Comparison of ENCODE assay signal across 8 cellular contexts in genomic region chr17:82775033-82775823, GRCh38. TPM values are rescaled to one million over a fixed set of nuclear protein-coding genes. Genes with fewer than 3 reads are reported as not detected.
DNase-seq lines count a peak whose midpoint lies in the region; ATAC-seq, FAIRE-seq and TF ChIP-seq lines count a peak whose summit lies in the region.

No MANE protein-coding gene starts in this region.

- CTCF ChIA-PET in H1 (lab: Charles Lee; ENCODE audit: partially characterized antibody) = interaction anchor here (0.6 to 2.1 kb wide), 32 partner anchors 9 to 323 kb away, joined by 3 to 11 read pairs (median 4); no protein-coding TSS in a partner anchor

- H2AFZ ChIP-seq in KMS-11 (ENCODE audit: low read depth) = no peak overlapping the region
- no peak overlapping the region for H2AFZ ChIP-seq in H1 (ENCODE audit: low read length)

- no peak overlapping the region for H2AK5ac ChIP-seq in H1 (ENCODE audit: low read depth, low read length)

- H2BK15ac ChIP-seq in H1 (ENCODE audit: low read length) = no peak overlapping the region

- H3K9ac ChIP-seq in KMS-11 (no peak overlapping the region), H1 (replicated peaks in 1 of 4; ENCODE audit: extremely low read depth in 1 of 4, low read depth in 3 of 4, low read length in 3 of 4) (no peak overlapping the region)

- no peak overlapping the region for H3K4me3 ChIP-seq in KMS-11 (IDR thresholded peaks at IDR 0.05; ENCODE audit: insufficient read depth, low read depth, low read length)
- H3K4me3 ChIP-seq in H1 (ENCODE audit: extremely low read depth in 1 of 4, insufficient read depth in 2 of 4, low read depth in 3 of 4, low read length in 4 of 4) = no peak overlapping the region
- peak overlapping the region; percentile 26 for H3K4me3 ChIP-seq in suprapubic skin

- no peak overlapping the region for H4K8ac ChIP-seq in H1 (ENCODE audit: extremely low read depth, insufficient read depth, low read length)

- H3K23me2 ChIP-seq in H1 (ENCODE audit: low read depth, low read length) = no peaks in the 10 kb centered on the region

- POLR2A ChIA-PET in H1 (lab: Charles Lee; ENCODE audit: partially characterized antibody) = no interaction called here

- H3K56ac ChIP-seq in H1 (replicated peaks; ENCODE audit: insufficient read length, low read depth, low read length) = no peak overlapping the region

- no peak overlapping the region for H3K14ac ChIP-seq in H1 (ENCODE audit: insufficient read length)

- H4K20me1 ChIP-seq in KMS-11 (ENCODE audit: insufficient read depth) = no peaks in the 10 kb centered on the region
- peaks cover 2 to 12% of the 10 kb centered on the region in 2 experiments for H4K20me1 ChIP-seq in H1 (replicated peaks in 1 of 2; ENCODE audit: control insufficient read depth in 1 of 2, insufficient read depth in 2 of 2, low read length in 2 of 2)

- H3K79me2 ChIP-seq in KMS-11 (ENCODE audit: insufficient read depth, low read depth) (no peaks in the 10 kb centered on the region), H1 (ENCODE audit: control insufficient read depth in 1 of 2, insufficient read depth in 2 of 2, low read length in 2 of 2) (peaks cover 0 to 13% of the 10 kb centered on the region in 2 experiments; a peak in 1 of 4 replicates)

- no peak for FAIRE-seq in H1 (lab: Jason Lieb, UNC)

- H3K27ac ChIP-seq in KMS-11 (no peak overlapping the region), H1 (ENCODE audit: low read depth, low read length) (no peak overlapping the region), suprapubic skin (no peak overlapping the region)

- H4K91ac ChIP-seq in H1 (replicated peaks; ENCODE audit: insufficient read length, low read length) = no peak overlapping the region

- no peak overlapping the region for H3K23ac ChIP-seq in H1 (ENCODE audit: insufficient read length)

- no peak overlapping the region for H2BK12ac ChIP-seq in H1 (ENCODE audit: low read depth, low read length)

- ATAC-seq in HG03378 (IDR thresholded peaks at IDR 0.05; ENCODE audit: unreplicated experiment) = no peak

- peak; percentile 40 for DNase-seq in COLO829 (ENCODE audit: low spot score)
- DNase-seq in activated CD4-positive, alpha-beta T cell treated with anti-CD3 and anti-CD28 coated beads for 1 hour = peak; percentile 24
- DNase-seq in H1 (ENCODE audit: low read depth in 1 of 2, low spot score in 2 of 2) = peak in 1 of 2 experiments; percentile 93
- DNase-seq in middle frontal gyrus (ENCODE audit: extremely low spot score, low spot score) = peak; percentile 10
- no peak for DNase-seq in suprapubic skin (ENCODE audit: low spot score in 2 of 2)
- DNase-seq in central memory CD4-positive, alpha-beta T cell = no peak

- TF ChIP-seq RAD21 in H1 (IDR thresholded peaks at IDR 0.05 in 1 of 2, conservative IDR thresholded peaks at IDR 0.05 in 1 of 2; ENCODE audit: low read depth in 2 of 2, low read length in 2 of 2) = peak; percentile 60 to 64

- H3K36me3 ChIP-seq in KMS-11 (ENCODE audit: insufficient read depth) = no peaks in the 10 kb centered on the region
- peaks cover 7 to 20% (median 12%) of the 10 kb centered on the region in 4 experiments for H3K36me3 ChIP-seq in H1 (ENCODE audit: control insufficient read depth in 2 of 4, insufficient read depth in 4 of 4, low read length in 3 of 4)
- H3K36me3 ChIP-seq in suprapubic skin = peaks cover 24% of the 10 kb centered on the region

- no peak for TF ChIP-seq EP300 in H1 (IDR thresholded peaks at IDR 0.05; ENCODE audit: borderline replicate concordance in 1 of 2, low read depth in 2 of 2, low read length in 2 of 2)
- no peak for TF ChIP-seq EP300 in suprapubic skin (IDR thresholded peaks at IDR 0.05)

- H3K79me1 ChIP-seq in H1 (ENCODE audit: low read depth, low read length) = peaks cover 13% of the 10 kb centered on the region

- H3K4me1 ChIP-seq in KMS-11 (ENCODE audit: low read depth, poor library complexity, severe bottlenecking) = no peaks in the 10 kb centered on the region
- H3K4me1 ChIP-seq in H1 (replicated peaks in 1 of 4; ENCODE audit: control insufficient read depth in 3 of 4, insufficient read depth in 4 of 4, low read length in 3 of 4) = no peaks in the 10 kb centered on the region
- H3K4me1 ChIP-seq in suprapubic skin = peaks cover 16% of the 10 kb centered on the region

- H2BK20ac ChIP-seq in H1 (ENCODE audit: low read length) = no peak overlapping the region

- 57% methylated on average over 31 of the region's 32 CpGs; no CpG with 5 or more reads in 1 of the 2 experiments for WGBS in H1 (ENCODE audit: extremely low coverage in 1 of 2, insufficient coverage in 1 of 2, insufficient read length in 1 of 2, insufficient replicate concordance in 2 of 2, low coverage in 1 of 2, low lambda C conversion rate in 2 of 2, missing lambda C conversion rate in 1 of 2), 2 experiments
- WGBS in suprapubic skin = 62% methylated on average over 14 of the region's 32 CpGs

- TF ChIP-seq POLR2A in H1 (IDR thresholded peaks at IDR 0.05; ENCODE audit: control extremely low read depth in 1 of 2, low read depth in 2 of 2, low read length in 2 of 2) (no peak), suprapubic skin (IDR thresholded peaks at IDR 0.05) (no peak)

- no peak overlapping the region for H4K5ac ChIP-seq in H1 (ENCODE audit: insufficient read length, low read depth, low read length)

- H3K27me3 ChIP-seq in KMS-11 (ENCODE audit: insufficient read depth, low read depth) = no peaks in the 10 kb centered on the region
- no peaks in the 10 kb centered on the region for H3K27me3 ChIP-seq in H1 (replicated peaks in 1 of 4; ENCODE audit: control insufficient read depth in 3 of 4, extremely low read depth in 1 of 4, insufficient read depth in 3 of 4, low read length in 3 of 4)
- H3K27me3 ChIP-seq in suprapubic skin = no peaks in the 10 kb centered on the region

- no peak overlapping the region for H3K4me2 ChIP-seq in KMS-11
- H3K4me2 ChIP-seq in H1 (ENCODE audit: insufficient read depth in 1 of 2, low read depth in 2 of 2, low read length in 2 of 2) = no peak overlapping the region

- no peak overlapping the region for H2BK120ac ChIP-seq in H1 (replicated peaks; ENCODE audit: low read depth, low read length)

- no peaks in the 10 kb centered on the region for H3K9me3 ChIP-seq in H1 (ENCODE audit: insufficient read depth in 2 of 2, low read depth in 1 of 2, low read length in 1 of 2)
- H3K9me3 ChIP-seq in suprapubic skin = no peaks in the 10 kb centered on the region

- H3K4ac ChIP-seq in H1 (replicated peaks; ENCODE audit: insufficient read length, low read depth, low read length) = no peak overlapping the region

- no peak overlapping the region for H2BK5ac ChIP-seq in H1 (ENCODE audit: low read depth, low read length)

- TF ChIP-seq CTCF in KMS-11 (conservative IDR thresholded peaks at IDR 0.05; ENCODE audit: low read depth, low read length) (peak; percentile 68), H1 (IDR thresholded peaks at IDR 0.05; ENCODE audit: control extremely low read depth in 1 of 3, insufficient read depth in 1 of 3, low read depth in 1 of 3, low read length in 3 of 3) (peak; percentile 87 to 97 (median 91)), suprapubic skin (IDR thresholded peaks at IDR 0.05) (peak; percentile 53 to 88)

- no peak overlapping the region for H3K18ac ChIP-seq in H1 (ENCODE audit: extremely low read depth, low read length)

TF ChIP-seq in H1, 55 proteins besides CTCF, POLR2A, EP300 and RAD21 (continues in another document):
- TF ChIP-seq JUN (IDR thresholded peaks at IDR 0.05; ENCODE audit: low read depth, low read length) (no peak), TCF12 (IDR thresholded peaks at IDR 0.05; ENCODE audit: low read depth, low read length) (0 out of 2 replicates have a peak, but pooled peaks have one; percentile 35), BRCA1 (IDR thresholded peaks at IDR 0.05; ENCODE audit: low read depth, low read length) (no peak), CTBP2 (IDR thresholded peaks at IDR 0.05; ENCODE audit: borderline replicate concordance, insufficient read depth, insufficient read length, low read length) (no peak), GABPA (IDR thresholded peaks at IDR 0.05; ENCODE audit: borderline replicate concordance, insufficient read depth, low read length) (peak; percentile 82; the same call in 1 of the 2 replicates)

RNA-seq across cellular contexts. Expression of gene TBCD, which starts 23.4 kb away (rescaled TPM):
- 117 and 118 TPM in 2 replicates for total RNA-seq in H1 (2021; fragmentation: NEBNext Ultra II Directional; extraction: Animal tissue kit (Norgen Biotek cat#: 25700))
- 162 and 214 TPM in 2 replicates for polyA plus RNA-seq in H1 (2011; rRNA removed)
- 111 TPM for polyA plus RNA-seq in H1 (2011; cell fraction: cytosol; rRNA removed)
- polyA plus RNA-seq in H1 (2011; cell fraction: nucleus; rRNA removed) = 346 TPM
- 116 to 160 TPM (median 143 TPM) in 4 replicates for polyA plus RNA-seq in H1 (2012, experiment 1 of 2)
- polyA plus RNA-seq in H1 (2012, experiment 2 of 2) = 116 TPM
- 64.1 TPM for polyA plus RNA-seq in H1 (2013, experiment 1 of 2)
- polyA plus RNA-seq in H1 (2013, experiment 2 of 2) = 59.0 TPM
- 107 and 112 TPM in 2 replicates for polyA minus RNA-seq in H1 (2011; rRNA and poly(A)+ RNA removed)
- 87.7 TPM for polyA minus RNA-seq in H1 (2011; cell fraction: cytosol; rRNA and poly(A)+ RNA removed)
- polyA minus RNA-seq in H1 (2011; cell fraction: nucleus; rRNA and poly(A)+ RNA removed) = 90.6 TPM
- 100 to 1,000 TPM in 1 of 4 donors, 10 to 100 TPM in 3; 49.7 to 119 (median 71.5) TPM for total RNA-seq in suprapubic skin

RNA-seq across cellular contexts. Expression of gene FN3K, which starts 39.8 kb away (rescaled TPM):
- 13.6 and 14.2 TPM in 2 replicates for total RNA-seq in H1 (2021; fragmentation: NEBNext Ultra II Directional; extraction: Animal tissue kit (Norgen Biotek cat#: 25700))
- 0.88 and 2.1 TPM in 2 replicates for polyA plus RNA-seq in H1 (2011; rRNA removed)
- polyA plus RNA-seq in H1 (2011; cell fraction: cytosol; rRNA removed) = 2.4 TPM
- polyA plus RNA-seq in H1 (2011; cell fraction: nucleus; rRNA removed) = 4.6 TPM
- 13.9 to 22.0 TPM (median 20.3 TPM) in 4 replicates for polyA plus RNA-seq in H1 (2012, experiment 1 of 2)
- 13.0 TPM for polyA plus RNA-seq in H1 (2012, experiment 2 of 2)
- polyA plus RNA-seq in H1 (2013, experiment 1 of 2) = 6.2 TPM
- polyA plus RNA-seq in H1 (2013, experiment 2 of 2) = 5.4 TPM
- 1.7 and 1.8 TPM in 2 replicates for polyA minus RNA-seq in H1 (2011; rRNA and poly(A)+ RNA removed)
- polyA minus RNA-seq in H1 (2011; cell fraction: cytosol; rRNA and poly(A)+ RNA removed) = 7.4 TPM
- 5.4 TPM for polyA minus RNA-seq in H1 (2011; cell fraction: nucleus; rRNA and poly(A)+ RNA removed)
- total RNA-seq in suprapubic skin = 10 to 100 TPM in 1 of 4 donors, 1 to 10 TPM in 3; 2.0 to 19.2 (median 4.2) TPM

RNA-seq across cellular contexts. Expression of gene FN3KRP, which starts 58.7 kb away (rescaled TPM):
- 21.4 and 23.3 TPM in 2 replicates for total RNA-seq in H1 (2021; fragmentation: NEBNext Ultra II Directional; extraction: Animal tissue kit (Norgen Biotek cat#: 25700))
- polyA plus RNA-seq in H1 (2011; rRNA removed) = 17.1 and 18.1 TPM in 2 replicates
- polyA plus RNA-seq in H1 (2011; cell fraction: cytosol; rRNA removed) = 17.3 TPM
- 19.5 TPM for polyA plus RNA-seq in H1 (2011; cell fraction: nucleus; rRNA removed)
- 29.8 to 30.3 TPM (median 30.2 TPM) in 4 replicates for polyA plus RNA-seq in H1 (2012, experiment 1 of 2)
- polyA plus RNA-seq in H1 (2012, experiment 2 of 2) = 18.4 TPM
- polyA plus RNA-seq in H1 (2013, experiment 1 of 2) = 13.8 TPM
- polyA plus RNA-seq in H1 (2013, experiment 2 of 2) = 13.2 TPM
- 10.1 and 10.7 TPM in 2 replicates for polyA minus RNA-seq in H1 (2011; rRNA and poly(A)+ RNA removed)
- 8.7 TPM for polyA minus RNA-seq in H1 (2011; cell fraction: cytosol; rRNA and poly(A)+ RNA removed)
- polyA minus RNA-seq in H1 (2011; cell fraction: nucleus; rRNA and poly(A)+ RNA removed) = 4.8 TPM
- 10 to 100 TPM; 15.9 to 26.6 (median 21.4) TPM for total RNA-seq in suprapubic skin

Comparison
In these comparisons a context has a peak if more than half of its experiments do, and no peak if none do; other contexts are left out.
1. DNase-seq: peak in COLO829 (single experiment), activated CD4-positive, alpha-beta T cell treated with anti-CD3 and anti-CD28 coated beads for 1 hour (single experiment) and middle frontal gyrus (single experiment); none in suprapubic skin (0 of 2) and central memory CD4-positive, alpha-beta T cell (single experiment).
2. Peak in every context shown above with its lines, with median percentiles within 50 percentile points of each other: CTCF ChIP-seq.